21 cellular contexts compared by ENCODE assay signal in genomic region chr12:29223936-29224921, GRCh38.
"Had no signal": no experiment of that assay in that cellular context is flagged by ENCODE, and none has a peak within 500 bp of the region (broad histone marks: within the 10 kb centered on the region; RNA-seq: fewer than 3 reads in every experiment).

No MANE protein-coding gene starts in this region.

- H3K27me3 Mint-ChIP-seq: natural killer cell treated with Interleukin-12 subunit alpha and Interleukin-12 subunit beta and Interleukin-15 and Interleukin-18, amount 100 ng/mL, for 72 hours had no signal

- H3K36me3 ChIP-seq: colonic mucosa, esophagus muscularis mucosa, right atrium auricular region, transverse colon had no signal

- H3K27me3 ChIP-seq: colonic mucosa, esophagus muscularis mucosa, right atrium auricular region, transverse colon had no signal

- H3K27ac Mint-ChIP-seq: activated naive CD8-positive, alpha-beta T cell treated with anti-CD3 and anti-CD28 coated beads, Interleukin-2, amount 10 ng/mL, durations not matched to agents 7 days and 5 days; memory B cell; natural killer cell treated with Interleukin-12 subunit alpha and Interleukin-12 subunit beta and Interleukin-15 and Interleukin-18, amount 100 ng/mL, for 72 hours; progenitor cell of endocrine pancreas had no signal

- H3K4me1 ChIP-seq: colonic mucosa, esophagus muscularis mucosa, right atrium auricular region had no signal

- H3K4me3 Mint-ChIP-seq: activated naive CD8-positive, alpha-beta T cell treated with anti-CD3 and anti-CD28 coated beads, Interleukin-2, amount 10 ng/mL, durations not matched to agents 7 days and 5 days; memory B cell; natural killer cell treated with Interleukin-12 subunit alpha and Interleukin-12 subunit beta and Interleukin-15 and Interleukin-18, amount 100 ng/mL, for 72 hours had no signal

- H3K4me3 ChIP-seq: colonic mucosa, esophagus muscularis mucosa, right atrium auricular region, skin epidermis, transverse colon had no signal

- H3K36me3 Mint-ChIP-seq: memory B cell; natural killer cell treated with Interleukin-12 subunit alpha and Interleukin-12 subunit beta and Interleukin-15 and Interleukin-18, amount 100 ng/mL, for 72 hours had no signal

- DNase-seq: activated naive CD4-positive, alpha-beta T cell; activated naive CD8-positive, alpha-beta T cell treated with anti-CD3 and anti-CD28 coated beads, Interleukin-2, amount 10 ng/mL, durations not matched to agents 7 days and 5 days; activated T-cell treated with anti-CD3 and anti-CD28 coated beads for 4 hours; aorta; colonic mucosa; glutamatergic neuron; hypothalamus; kidney glomerular epithelial cell; left ventricle myocardium superior; occipital lobe; stimulated activated naive CD8-positive, alpha-beta T cell treated with anti-CD3 and anti-CD28 coated beads, Interleukin-15, Interleukin-2, amounts not matched to agents 100 U/mL and 50 U/mL, for 24 hours; T-helper 1 cell; T1000; transverse colon had no signal

- H3K4me1 Mint-ChIP-seq: activated naive CD8-positive, alpha-beta T cell treated with anti-CD3 and anti-CD28 coated beads, Interleukin-2, amount 10 ng/mL, durations not matched to agents 7 days and 5 days; memory B cell had no signal

- H3K9me3 Mint-ChIP-seq: natural killer cell treated with Interleukin-12 subunit alpha and Interleukin-12 subunit beta and Interleukin-15 and Interleukin-18, amount 100 ng/mL, for 72 hours had no signal

- H3K9me3 ChIP-seq: colonic mucosa, esophagus muscularis mucosa, transverse colon had no signal

- H3K27ac ChIP-seq: colonic mucosa, esophagus muscularis mucosa, right atrium auricular region, transverse colon had no signal

- ATAC-seq: activated CD4-positive, CD25-positive, alpha-beta regulatory T cell treated with anti-CD3 and anti-CD28 coated beads, Interleukin-2, amount 50 U/mL, for 24 hours; left ventricle myocardium superior; stimulated activated naive CD8-positive, alpha-beta T cell treated with anti-CD3 and anti-CD28 coated beads, Interleukin-15, Interleukin-2, amounts not matched to agents 100 U/mL and 50 U/mL, for 24 hours had no signal
